Comparison of ENCODE assay signal across 16 cellular contexts in genomic region chr16:2485811-2486507, GRCh38. TPM values are rescaled to one million over a fixed set of nuclear protein-coding genes. Genes with fewer than 3 reads are reported as not detected.
"Had no signal": no experiment of that assay in that cellular context is flagged by ENCODE, and none has a peak within 500 bp of the region (broad histone marks: within the 10 kb centered on the region; RNA-seq: fewer than 3 reads in every experiment).

No MANE protein-coding gene starts in this region.

- FAIRE-seq: islet of Langerhans had no signal

- H3K36me3 ChIP-seq: prostate gland, suprapubic skin had no signal

- DNase-seq: activated CD4-positive, alpha-beta T cell treated with anti-CD3 and anti-CD28 coated beads, Interleukin-2, amount 50 U/mL, for 48 hours; activated CD4-positive, CD25-positive, alpha-beta regulatory T cell treated with anti-CD3 and anti-CD28 coated beads, Interleukin-2, amount 50 U/mL, for 72 hours; activated gamma-delta T cell; activated naive CD8-positive, alpha-beta T cell treated with anti-CD3 and anti-CD28 coated beads for 36 hours; activated T-cell treated with anti-CD3 and anti-CD28 coated beads, Interleukin-2, amount 50 U/mL, for 4 hours; anterior cingulate cortex; esophagus squamous epithelium; glutamatergic neuron; naive B cell; sigmoid colon; stimulated activated naive CD4-positive, alpha-beta T cell treated with Interleukin-2 at 50 U/mL for 16 hours; upper lobe of right lung had no signal

- H3K27me3 ChIP-seq: esophagus squamous epithelium, sigmoid colon, suprapubic skin, upper lobe of right lung had no signal

- H3K9me3 ChIP-seq: esophagus squamous epithelium, prostate gland, sigmoid colon, suprapubic skin, upper lobe of right lung had no signal

- H3K27ac ChIP-seq: esophagus squamous epithelium, prostate gland, sigmoid colon, suprapubic skin, upper lobe of right lung had no signal

- H3K4me3 ChIP-seq: esophagus squamous epithelium, prostate gland, sigmoid colon, suprapubic skin, upper lobe of right lung had no signal

RNA-seq across cellular contexts. Expression of gene NTN3, which starts 14.9 kb away (rescaled TPM):
- total RNA-seq: activated naive CD8-positive, alpha-beta T cell treated with anti-CD3 and anti-CD28 coated beads for 36 hours; activated T-cell treated with anti-CD3 and anti-CD28 coated beads, Interleukin-2, amount 50 U/mL, for 4 hours; suprapubic skin; T-helper 2 cell treated with Interferon-gamma antibody and Interleukin-4, amounts not matched to agents 100 ng/mL and 5 ng/mL, for 36 hours; upper lobe of right lung had no signal

RNA-seq across cellular contexts. Expression of gene TEDC2, which starts 26.1 kb away (rescaled TPM):
- total RNA-seq: upper lobe of right lung had no signal
